Comparison of ENCODE assay signal across 9 cellular contexts in genomic region chr9:137278061-137278912, GRCh38. TPM values are rescaled to one million over a fixed set of nuclear protein-coding genes. Genes with fewer than 3 reads are reported as not detected.
DNase-seq lines count a peak whose midpoint lies in the region; ATAC-seq, FAIRE-seq and TF ChIP-seq lines count a peak whose summit lies in the region.
"Had no signal": no experiment of that assay in that cellular context is flagged by ENCODE, and none has a peak within 500 bp of the region (broad histone marks: within the 10 kb centered on the region; RNA-seq: fewer than 3 reads in every experiment).

No MANE protein-coding gene starts in this region.

- peaks cover 37% of the 10 kb centered on the region for H3K79me2 ChIP-seq in K562 (ENCODE audit: control insufficient read depth, insufficient read depth, low read length)

- peak overlapping the region; percentile 82 for H3K4me2 ChIP-seq in K562 (ENCODE audit: insufficient read depth, low read length)

- no peaks in the 10 kb centered on the region for H3K9me1 ChIP-seq in K562 (ENCODE audit: control insufficient read depth, insufficient read depth, low read length)

- no peak for FAIRE-seq in K562 (lab: Jason Lieb, UNC)

- no peak overlapping the region for H3K27ac Mint-ChIP-seq in CD4-positive, alpha-beta T cell

- no peak for DNase-seq in CD4-positive, alpha-beta T cell
- peak; percentile 64 to 72 (median 65) for DNase-seq in K562 (ENCODE audit: extremely low read depth in 1 of 4, low spot score in 3 of 4)
- no peak for DNase-seq in T1000 (lab: John Stamatoyannopoulos, UW)
- no peak for DNase-seq in DMS53 treated with DMSO at 0.1 percent for 48 hours (lab: John Stamatoyannopoulos, UW; ENCODE audit: unreplicated experiment)
- DNase-seq in NCI-H1092 treated with DMSO at 0.1 percent for 48 hours (lab: John Stamatoyannopoulos, UW), result no peak

- in situ Hi-C loops in K562 (cut with MboI), result no loop called here

- H3K9me3 Mint-ChIP-seq in CD4-positive, alpha-beta T cell, result no peaks in the 10 kb centered on the region

- peaks cover 18% of the 10 kb centered on the region for H3K27me3 Mint-ChIP-seq in CD4-positive, alpha-beta T cell

- H3K27me3 ChIP-seq in CD4-positive, alpha-beta T cell (ENCODE audit: control insufficient read depth, insufficient read depth, low read length), result peaks cover 11% of the 10 kb centered on the region
- H3K27me3 ChIP-seq in HUES6 (ENCODE audit: control insufficient read depth, insufficient read depth, low read length) (peaks cover 3% of the 10 kb centered on the region), K562 (ENCODE audit: control insufficient read depth in 2 of 2, insufficient read depth in 2 of 2, low read length in 2 of 2) (no peaks in the 10 kb centered on the region), layer of hippocampus (ENCODE audit: control insufficient read depth, insufficient read depth, low read length) (peaks cover 7% of the 10 kb centered on the region), thymus (ENCODE audit: control insufficient read depth, insufficient read depth) (peaks cover 53% of the 10 kb centered on the region)

- H3K36me3 ChIP-seq in HUES6 (ENCODE audit: control insufficient read depth, insufficient read depth, low read length) (peaks cover 12% of the 10 kb centered on the region), K562 (ENCODE audit: control insufficient read depth, insufficient read depth, low read length) (peaks cover 49% of the 10 kb centered on the region; the same call in 1 of the 3 replicates), thymus (ENCODE audit: control insufficient read depth, insufficient read depth) (peaks cover 7% of the 10 kb centered on the region)

- H3K9ac ChIP-seq in HUES6 (ENCODE audit: low read length) (peak overlapping the region; percentile 66), K562 (ENCODE audit: insufficient read depth in 1 of 2, low read depth in 2 of 2, low read length in 2 of 2) (peak overlapping the region; percentile 91 to 92)

- TF ChIP-seq RAD21 in K562 (CRISPR knock-in tag; conservative IDR thresholded peaks at IDR 0.05 in 1 of 2, IDR thresholded peaks at IDR 0.05 in 1 of 2), result no peak

- H3K36me3 Mint-ChIP-seq in CD4-positive, alpha-beta T cell (ENCODE audit: low read depth), result no peaks in the 10 kb centered on the region

- peak; percentile 12 for ATAC-seq in CD4-positive, alpha-beta T cell (ENCODE audit: poor library complexity)
- ATAC-seq in K562, result peak; percentile 48

- H3K4me1 Mint-ChIP-seq in CD4-positive, alpha-beta T cell (ENCODE audit: low read depth), result peaks cover 15% of the 10 kb centered on the region

- intact Hi-C loops in CD4-positive, alpha-beta T cell (cut with DNase I, micrococcal nuclease), result no loop called here
- intact Hi-C loops in K562 (cut with micrococcal nuclease), result no loop called here

- H2AFZ ChIP-seq in K562 (ENCODE audit: low read depth, low read length), result peak overlapping the region; percentile 51; the same call in 1 of the 2 replicates

- CTCF ChIA-PET in CD4-positive, alpha-beta T cell (lab: Charles Lee), result no interaction called here
- CTCF ChIA-PET in K562 (lab: Yijun Ruan, JAX; ENCODE audit: low intra/inter-chr PET ratio), result interaction anchor here (0.8 to 2.3 kb wide), 2 partner anchors 17 to 145 kb away, joined by 4 to 8 read pairs; partner anchors contain the start of genes EXD3 and NOXA1

- no peaks in the 10 kb centered on the region for H4K20me1 ChIP-seq in K562 (replicated peaks; ENCODE audit: control insufficient read depth, insufficient read depth, low read length)

- TSS peak; percentile 63 for BruUV-seq in K562 (replicated peaks; lab: Mats Ljungman, UMichigan)

- no peak overlapping the region for H3K27ac ChIP-seq in CD4-positive, alpha-beta T cell (ENCODE audit: low read depth, low read length)
- peak overlapping the region; percentile 89; the same call in 1 of the 2 replicates for H3K27ac ChIP-seq in HUES6 (ENCODE audit: low read depth, low read length)
- H3K27ac ChIP-seq in K562 (ENCODE audit: extremely low read depth, low read depth, low read length), result peak overlapping the region; percentile 98
- H3K27ac ChIP-seq in layer of hippocampus (ENCODE audit: low read depth, low read length), result peak overlapping the region; percentile 71
- H3K27ac ChIP-seq in thymus (ENCODE audit: low read depth), result no peak overlapping the region

- no peak overlapping the region for H3K4me3 Mint-ChIP-seq in CD4-positive, alpha-beta T cell

- POLR2A ChIA-PET in CD4-positive, alpha-beta T cell (lab: Charles Lee), result interaction anchor here (0.5 to 2.0 kb wide), 3 partner anchors 13 to 37 kb away, joined by 3 to 6 read pairs (median 6); partner anchors contain the start of genes NRARP and TUBB4B
- POLR2A ChIA-PET in K562 (lab: Yijun Ruan, JAX), result interaction anchor here (0.6 to 2.6 kb wide), 9 partner anchors 9 to 275 kb away, joined by 3 to 23 read pairs (median 5); partner anchors contain the start of gene TUBB4B

- peak overlapping the region; percentile 54 for H3K4me3 ChIP-seq in HUES6 (ENCODE audit: low read depth, low read length)
- H3K4me3 ChIP-seq in K562, result peak overlapping the region; percentile 88
- peak overlapping the region; percentile 31 for H3K4me3 ChIP-seq in thymus (ENCODE audit: low read length)
- H3K4me3 ChIP-seq: HAP-1 had no signal

- WGBS in K562 (ENCODE audit: insufficient coverage, low coverage, missing lambda C conversion rate), result 17% methylated on average over 69 of the region's 84 CpGs
- WGBS in thymus, result 38% methylated on average over 84 of the region's 84 CpGs

- TF ChIP-seq CTCF in CD4-positive, alpha-beta T cell (IDR thresholded peaks at IDR 0.05), result no peak
- TF ChIP-seq CTCF in K562 (IDR thresholded peaks at IDR 0.05 in 2 of 3, conservative IDR thresholded peaks at IDR 0.05 in 1 of 3; ENCODE audit: insufficient read depth in 2 of 3, low read depth in 1 of 3, low read length in 3 of 3), result no peak

- no peak for TF ChIP-seq POLR2A in K562 (conservative IDR thresholded peaks at IDR 0.05)

- no peak for TF ChIP-seq EP300 in K562 (IDR thresholded peaks at IDR 0.05; ENCODE audit: low read length)

- no peaks in the 10 kb centered on the region for H3K9me3 ChIP-seq in CD4-positive, alpha-beta T cell (ENCODE audit: control insufficient read depth, low read length)
- no peaks in the 10 kb centered on the region for H3K9me3 ChIP-seq in HUES6 (ENCODE audit: control insufficient read depth, insufficient read depth, low read depth, low read length)
- no peaks in the 10 kb centered on the region for H3K9me3 ChIP-seq in K562 (replicated peaks; ENCODE audit: control insufficient read depth, insufficient read depth, low read depth, low read length)
- H3K9me3 ChIP-seq in thymus (ENCODE audit: control insufficient read depth), result peaks cover 7% of the 10 kb centered on the region
- H3K9me3 ChIP-seq: HAP-1 had no signal

- H3K4me1 ChIP-seq in HUES6 (ENCODE audit: control insufficient read depth, insufficient read depth, low read length) (peaks cover 36% of the 10 kb centered on the region), K562 (replicated peaks in 1 of 2; ENCODE audit: control insufficient read depth in 2 of 2, insufficient read depth in 2 of 2, low read length in 2 of 2) (peaks cover 17 to 85% of the 10 kb centered on the region in 2 experiments), thymus (ENCODE audit: control insufficient read depth, insufficient read depth, low read length) (no peaks in the 10 kb centered on the region)

RNA-seq across cellular contexts. Expression of gene TOR4A, which starts 0.8 kb away (rescaled TPM):
- under 1 TPM; 0.67 to 0.80 TPM for total RNA-seq in CD4-positive, alpha-beta T cell
- 16.4 and 68.0 TPM in 2 replicates for total RNA-seq in K562 (2011; cell fraction: chromatin; rRNA removed; ENCODE audit: low replicate concordance)
- total RNA-seq in K562 (2011; cell fraction: nucleolus; rRNA removed), result 100 and 103 TPM in 2 replicates
- total RNA-seq in K562 (2011; cell fraction: nucleoplasm; rRNA removed), result 32.4 and 39.2 TPM in 2 replicates
- 38.5 and 46.9 TPM in 2 replicates for total RNA-seq in K562 (2014; rRNA removed)
- 3.4 and 4.6 TPM in 2 replicates for total RNA-seq in K562 (2014; rRNA removed; fragmentation: Illumina TruSeq; extraction: Trizol)
- total RNA-seq in K562 (2015; rRNA removed; fragmentation: Illumina TruSeq; extraction: Trizol), result 14.8 and 16.4 TPM in 2 replicates
- total RNA-seq in K562 (2021), result 45.8 and 49.2 TPM in 2 replicates
- 8.6 and 13.0 TPM in 2 replicates for polyA plus RNA-seq in K562 (2011; rRNA removed)
- 18.4 and 58.5 TPM in 2 replicates for polyA plus RNA-seq in K562 (2011; cell fraction: cytosol; rRNA removed)
- polyA plus RNA-seq in K562 (2011; cell fraction: nucleus; rRNA removed), result 14.8 and 30.5 TPM in 2 replicates
- polyA plus RNA-seq in K562 (2012), result 20.5 and 29.0 TPM in 2 replicates
- 8.8 and 14.8 TPM in 2 replicates for polyA plus RNA-seq in K562 (2014; fragmentation: Illumina TruSeq; extraction: Trizol)
- polyA plus RNA-seq in K562 (2014; fragmentation: Nextera tagmentation; extraction: Ambion mirVana), result 1 to 10 TPM; 3.9 to 7.0 TPM
- polyA plus RNA-seq in K562 (2014; rRNA removed), result 23.9 and 27.3 TPM in 2 replicates
- polyA minus RNA-seq in K562 (2011; rRNA and poly(A)+ RNA removed), result 2.8 and 4.9 TPM in 2 replicates
- 27.4 and 32.4 TPM in 2 replicates for polyA minus RNA-seq in K562 (2011; cell fraction: cytosol; rRNA and poly(A)+ RNA removed)
- 13.6 and 14.0 TPM in 2 replicates for polyA minus RNA-seq in K562 (2011; cell fraction: nucleus; rRNA and poly(A)+ RNA removed)
- 2.1 TPM for polyA plus RNA-seq in thymus

RNA-seq across cellular contexts. Expression of gene NELFB, which starts 23.2 kb away (rescaled TPM):
- 10 to 100 TPM; 20.7 to 21.2 TPM for total RNA-seq in CD4-positive, alpha-beta T cell
- total RNA-seq in K562 (2011; cell fraction: chromatin; rRNA removed; ENCODE audit: low replicate concordance), result 20.6 and 61.7 TPM in 2 replicates
- 48.5 and 57.8 TPM in 2 replicates for total RNA-seq in K562 (2011; cell fraction: nucleolus; rRNA removed)
- total RNA-seq in K562 (2011; cell fraction: nucleoplasm; rRNA removed), result 24.1 and 26.4 TPM in 2 replicates
- total RNA-seq in K562 (2014; rRNA removed) (50.0 and 57.8 TPM in 2 replicates), K562 (2014; rRNA removed; fragmentation: Illumina TruSeq; extraction: Trizol) (13.8 and 17.6 TPM in 2 replicates), K562 (2015; rRNA removed; fragmentation: Illumina TruSeq; extraction: Trizol) (29.7 and 30.5 TPM in 2 replicates), K562 (2021) (81.2 and 84.0 TPM in 2 replicates)
- polyA plus RNA-seq in K562 (2011; rRNA removed) (38.3 and 49.6 TPM in 2 replicates), K562 (2014; fragmentation: Illumina TruSeq; extraction: Trizol) (28.4 and 52.9 TPM in 2 replicates), K562 (2014; fragmentation: Nextera tagmentation; extraction: Ambion mirVana) (under 1 TPM; 0.24 to 0.49 TPM), K562 (2014; rRNA removed) (56.2 and 57.1 TPM in 2 replicates), thymus (38.8 TPM)
- 51.9 and 81.6 TPM in 2 replicates for polyA plus RNA-seq in K562 (2011; cell fraction: cytosol; rRNA removed)
- polyA plus RNA-seq in K562 (2011; cell fraction: nucleus; rRNA removed), result 55.4 and 66.0 TPM in 2 replicates
- polyA plus RNA-seq in K562 (2012), result 61.8 and 81.8 TPM in 2 replicates
- polyA minus RNA-seq in K562 (2011; rRNA and poly(A)+ RNA removed), result 22.0 and 33.8 TPM in 2 replicates
- polyA minus RNA-seq in K562 (2011; cell fraction: cytosol; rRNA and poly(A)+ RNA removed), result 41.6 and 47.4 TPM in 2 replicates
- polyA minus RNA-seq in K562 (2011; cell fraction: nucleus; rRNA and poly(A)+ RNA removed), result 11.4 and 18.9 TPM in 2 replicates

RNA-seq across cellular contexts. Expression of gene NRARP, which starts 23.8 kb away (rescaled TPM):
- total RNA-seq in CD4-positive, alpha-beta T cell, result 1 to 10 TPM in 1 of 2 experiments, under 1 TPM in 1; 0.96 to 1.4 TPM
- 6.4 and 15.4 TPM in 2 replicates for total RNA-seq in K562 (2011; cell fraction: chromatin; rRNA removed; ENCODE audit: low replicate concordance)
- total RNA-seq in K562 (2011; cell fraction: nucleolus; rRNA removed), result 16.8 and 18.8 TPM in 2 replicates
- total RNA-seq in K562 (2011; cell fraction: nucleoplasm; rRNA removed), result 11.7 and 13.1 TPM in 2 replicates
- total RNA-seq in K562 (2014; rRNA removed) (19.1 and 25.9 TPM in 2 replicates), K562 (2014; rRNA removed; fragmentation: Illumina TruSeq; extraction: Trizol) (1.6 and 2.0 TPM in 2 replicates), K562 (2015; rRNA removed; fragmentation: Illumina TruSeq; extraction: Trizol) (3.3 and 4.0 TPM in 2 replicates), K562 (2021) (24.5 and 29.5 TPM in 2 replicates)
- polyA plus RNA-seq in K562 (2011; rRNA removed) (5.2 and 7.6 TPM in 2 replicates), K562 (2014; fragmentation: Illumina TruSeq; extraction: Trizol) (6.2 and 7.2 TPM in 2 replicates), K562 (2014; fragmentation: Nextera tagmentation; extraction: Ambion mirVana) (not detected), K562 (2014; rRNA removed) (13.8 and 17.8 TPM in 2 replicates), thymus (1.6 TPM)
- 10.4 and 26.9 TPM in 2 replicates for polyA plus RNA-seq in K562 (2011; cell fraction: cytosol; rRNA removed)
- polyA plus RNA-seq in K562 (2011; cell fraction: nucleus; rRNA removed), result 13.1 and 17.8 TPM in 2 replicates
- polyA plus RNA-seq in K562 (2012), result 6.1 and 8.4 TPM in 2 replicates
- polyA minus RNA-seq in K562 (2011; rRNA and poly(A)+ RNA removed), result 1.3 and 1.8 TPM in 2 replicates
- polyA minus RNA-seq in K562 (2011; cell fraction: cytosol; rRNA and poly(A)+ RNA removed), result 9.5 and 11.2 TPM in 2 replicates
- polyA minus RNA-seq in K562 (2011; cell fraction: nucleus; rRNA and poly(A)+ RNA removed), result 9.2 and 12.6 TPM in 2 replicates

RNA-seq across cellular contexts. Expression of gene STPG3, which starts 27.2 kb away (rescaled TPM):
- total RNA-seq in CD4-positive, alpha-beta T cell, result not detected
- not detected in 2 replicates for total RNA-seq in K562 (2011; cell fraction: chromatin; rRNA removed; ENCODE audit: low replicate concordance)
- total RNA-seq in K562 (2011; cell fraction: nucleolus; rRNA removed), result not detected in 2 replicates
- not detected in 2 replicates for total RNA-seq in K562 (2011; cell fraction: nucleoplasm; rRNA removed)
- total RNA-seq in K562 (2014; rRNA removed), result not detected in 2 replicates
- not detected in 2 replicates for total RNA-seq in K562 (2014; rRNA removed; fragmentation: Illumina TruSeq; extraction: Trizol)
- not detected in 2 replicates for total RNA-seq in K562 (2015; rRNA removed; fragmentation: Illumina TruSeq; extraction: Trizol)
- total RNA-seq in K562 (2021), result not detected in 2 replicates
- polyA plus RNA-seq in K562 (2011; rRNA removed), result not detected in 2 replicates
- polyA plus RNA-seq in K562 (2011; cell fraction: cytosol; rRNA removed), result not detected in 2 replicates
- not detected in 2 replicates for polyA plus RNA-seq in K562 (2011; cell fraction: nucleus; rRNA removed)
- 1.4 TPM in 2 replicates for polyA plus RNA-seq in K562 (2012)
- polyA plus RNA-seq in K562 (2014; fragmentation: Illumina TruSeq; extraction: Trizol), result not detected in 2 replicates
- polyA plus RNA-seq in K562 (2014; fragmentation: Nextera tagmentation; extraction: Ambion mirVana), result not detected
- not detected in 2 replicates for polyA plus RNA-seq in K562 (2014; rRNA removed)
- not detected in 2 replicates for polyA minus RNA-seq in K562 (2011; rRNA and poly(A)+ RNA removed)
- not detected in 2 replicates for polyA minus RNA-seq in K562 (2011; cell fraction: cytosol; rRNA and poly(A)+ RNA removed)
- polyA minus RNA-seq in K562 (2011; cell fraction: nucleus; rRNA and poly(A)+ RNA removed), result 0.44 TPM in 1 of 2 replicates, not detected in the other
- polyA plus RNA-seq in thymus, result 0.43 TPM

RNA-seq across cellular contexts. Expression of gene TUBB4B, which starts 37.2 kb away (rescaled TPM):
- total RNA-seq in CD4-positive, alpha-beta T cell, result 10 to 100 TPM; 93.8 to 98.2 TPM
- 122 and 317 TPM in 2 replicates for total RNA-seq in K562 (2011; cell fraction: chromatin; rRNA removed; ENCODE audit: low replicate concordance)
- 269 and 300 TPM in 2 replicates for total RNA-seq in K562 (2011; cell fraction: nucleolus; rRNA removed)
- 142 and 195 TPM in 2 replicates for total RNA-seq in K562 (2011; cell fraction: nucleoplasm; rRNA removed)
- total RNA-seq in K562 (2014; rRNA removed) (264 and 325 TPM in 2 replicates), K562 (2014; rRNA removed; fragmentation: Illumina TruSeq; extraction: Trizol) (86.3 and 117 TPM in 2 replicates), K562 (2015; rRNA removed; fragmentation: Illumina TruSeq; extraction: Trizol) (287 and 291 TPM in 2 replicates), K562 (2021) (425 and 437 TPM in 2 replicates)
- polyA plus RNA-seq in K562 (2011; rRNA removed) (268 and 271 TPM in 2 replicates), K562 (2014; fragmentation: Illumina TruSeq; extraction: Trizol) (393 and 490 TPM in 2 replicates), K562 (2014; fragmentation: Nextera tagmentation; extraction: Ambion mirVana) (10 to 100 TPM; 24.1 to 51.3 TPM), K562 (2014; rRNA removed) (426 and 443 TPM in 2 replicates), thymus (104 TPM)
- 337 and 660 TPM in 2 replicates for polyA plus RNA-seq in K562 (2011; cell fraction: cytosol; rRNA removed)
- 333 and 371 TPM in 2 replicates for polyA plus RNA-seq in K562 (2011; cell fraction: nucleus; rRNA removed)
- 429 and 432 TPM in 2 replicates for polyA plus RNA-seq in K562 (2012)
- polyA minus RNA-seq in K562 (2011; rRNA and poly(A)+ RNA removed), result 130 and 204 TPM in 2 replicates
- 222 and 247 TPM in 2 replicates for polyA minus RNA-seq in K562 (2011; cell fraction: cytosol; rRNA and poly(A)+ RNA removed)
- 108 and 161 TPM in 2 replicates for polyA minus RNA-seq in K562 (2011; cell fraction: nucleus; rRNA and poly(A)+ RNA removed)

Comparison
In these comparisons a context has a peak if more than half of its experiments do, and no peak if none do; other contexts are left out.
1. DNase-seq: peak in K562 (4 of 4); none in CD4-positive, alpha-beta T cell (0 of 10), T1000 (single experiment), DMS53 treated with DMSO at 0.1 percent for 48 hours (single experiment) and NCI-H1092 treated with DMSO at 0.1 percent for 48 hours (single experiment).
2. H3K27ac ChIP-seq: peak in HUES6 (single experiment), K562 (single experiment) and layer of hippocampus (single experiment); none in CD4-positive, alpha-beta T cell (single experiment) and thymus (single experiment).
3. H3K4me3 ChIP-seq: peak in every context shown above with its lines; median percentile 88 in K562; 54 in HUES6; 31 in thymus.